ENCODE assay signal across 2 cellular contexts in genomic region chr7:100682228-100682741, GRCh38.
TF ChIP-seq lines count a peak whose summit lies in the region.

No MANE protein-coding gene starts in this region.

TF ChIP-seq in HEK293, 187 proteins besides CTCF, POLR2A, EP300 and RAD21 (continues in another document):
- TF ChIP-seq, protein P1, sequence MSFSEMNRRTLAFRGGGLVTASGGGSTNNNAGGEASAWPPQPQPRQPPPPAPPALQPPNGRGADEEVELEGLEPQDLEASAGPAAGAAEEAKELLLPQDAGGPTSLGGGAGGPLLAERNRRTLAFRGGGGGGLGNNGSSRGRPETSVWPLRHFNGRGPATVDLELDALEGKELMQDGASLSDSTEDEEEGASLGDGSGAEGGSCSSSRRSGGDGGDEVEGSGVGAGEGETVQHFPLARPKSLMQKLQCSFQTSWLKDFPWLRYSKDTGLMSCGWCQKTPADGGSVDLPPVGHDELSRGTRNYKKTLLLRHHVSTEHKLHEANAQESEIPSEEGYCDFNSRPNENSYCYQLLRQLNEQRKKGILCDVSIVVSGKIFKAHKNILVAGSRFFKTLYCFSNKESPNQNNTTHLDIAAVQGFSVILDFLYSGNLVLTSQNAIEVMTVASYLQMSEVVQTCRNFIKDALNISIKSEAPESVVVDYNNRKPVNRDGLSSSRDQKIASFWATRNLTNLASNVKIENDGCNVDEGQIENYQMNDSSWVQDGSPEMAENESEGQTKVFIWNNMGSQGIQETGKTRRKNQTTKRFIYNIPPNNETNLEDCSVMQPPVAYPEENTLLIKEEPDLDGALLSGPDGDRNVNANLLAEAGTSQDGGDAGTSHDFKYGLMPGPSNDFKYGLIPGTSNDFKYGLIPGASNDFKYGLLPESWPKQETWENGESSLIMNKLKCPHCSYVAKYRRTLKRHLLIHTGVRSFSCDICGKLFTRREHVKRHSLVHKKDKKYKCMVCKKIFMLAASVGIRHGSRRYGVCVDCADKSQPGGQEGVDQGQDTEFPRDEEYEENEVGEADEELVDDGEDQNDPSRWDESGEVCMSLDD (tag by site-specific recombination; IDR thresholded peaks at IDR 0.05): peak; percentile 38; the same call in 1 of the 2 replicates
- no peak for TF ChIP-seq ZNF423 (tag by site-specific recombination; IDR thresholded peaks at IDR 0.05)
- TF ChIP-seq EGR2 (tag by site-specific recombination; IDR thresholded peaks at IDR 0.05; ENCODE audit: low read depth): peak; percentile 55
- peak; percentile 73 for TF ChIP-seq GLIS2 (tag by site-specific recombination; IDR thresholded peaks at IDR 0.05)
- TF ChIP-seq ZNF514 (tag by site-specific recombination; IDR thresholded peaks at IDR 0.05): no peak
- peak; percentile 70 for TF ChIP-seq KLF8 (tag by site-specific recombination; IDR thresholded peaks at IDR 0.05)
- peak; percentile 55 for TF ChIP-seq ZIC2 (tag by site-specific recombination; IDR thresholded peaks at IDR 0.05)
- peak; percentile 69; the same call in 1 of the 2 replicates for TF ChIP-seq KLF10 (tag by site-specific recombination; IDR thresholded peaks at IDR 0.05)
- TF ChIP-seq ZNF843 (tag by site-specific recombination; IDR thresholded peaks at IDR 0.05): no peak
- TF ChIP-seq KLF9 (tag by site-specific recombination; IDR thresholded peaks at IDR 0.05; ENCODE audit: low read depth): peak; percentile 76
- 0 out of 2 replicates have a peak, but pooled peaks have one; percentile 29 for TF ChIP-seq ZNF366 (tag by site-specific recombination; conservative IDR thresholded peaks at IDR 0.05)
- no peak for TF ChIP-seq ZNF837 (tag by site-specific recombination; IDR thresholded peaks at IDR 0.05)
- TF ChIP-seq ZNF18 (tag by site-specific recombination; IDR thresholded peaks at IDR 0.05): no peak
- no peak for TF ChIP-seq ZNF623 (tag by site-specific recombination; IDR thresholded peaks at IDR 0.05)
- no peak for TF ChIP-seq PBX3 (CRISPR knock-in tag; IDR thresholded peaks at IDR 0.05)
- no peak for TF ChIP-seq ZNF416 (tag by site-specific recombination; IDR thresholded peaks at IDR 0.05)
- TF ChIP-seq ZBTB48 (tag by site-specific recombination; IDR thresholded peaks at IDR 0.05): no peak
- no peak for TF ChIP-seq PRDM2 (tag by site-specific recombination; IDR thresholded peaks at IDR 0.05; ENCODE audit: borderline replicate concordance)

TF ChIP-seq in HepG2, 621 proteins besides CTCF, POLR2A, EP300 and RAD21:
- no peak for TF ChIP-seq ASH2L (IDR thresholded peaks at IDR 0.05; ENCODE audit: insufficient read length, low read depth, low read length)
- no peak for TF ChIP-seq ZNF75D (CRISPR knock-in tag; IDR thresholded peaks at IDR 0.05; ENCODE audit: borderline replicate concordance)
- no peak for TF ChIP-seq ZNF256 (CRISPR knock-in tag; conservative IDR thresholded peaks at IDR 0.05)
- TF ChIP-seq ZNF263 (CRISPR knock-in tag; IDR thresholded peaks at IDR 0.05): no peak
- peak; percentile 24; the same call in 1 of the 2 replicates for TF ChIP-seq HIVEP1 (CRISPR knock-in tag; IDR thresholded peaks at IDR 0.05)
- peak; percentile 52; the same call in 1 of the 2 replicates for TF ChIP-seq RBFOX2 (IDR thresholded peaks at IDR 0.05; ENCODE audit: low read depth, low read length)
